ENCODE assay signal across 1 cellular context in genomic region chr6:26055670-26056582, GRCh38.
TF ChIP-seq lines count a peak whose summit lies in the region.

No MANE protein-coding gene starts in this region.

TF ChIP-seq in K562, 482 proteins besides CTCF, POLR2A, EP300 and RAD21 (continued from another document and continues in another):
- peak in 2 of 3 experiments; percentile 49 to 67; a peak in 2 of 6 replicates for TF ChIP-seq ZBTB11 (CRISPR knock-in tag; IDR thresholded peaks at IDR 0.05)
- peak; percentile 85 for TF ChIP-seq HDAC6 (IDR thresholded peaks at IDR 0.05; ENCODE audit: low read depth, low read length)
- TF ChIP-seq RBM15 (IDR thresholded peaks at IDR 0.05; ENCODE audit: insufficient read depth, low read length), result no peak
- peak; percentile 86; the same call in 1 of the 2 replicates for TF ChIP-seq RHOXF2B (CRISPR knock-in tag; conservative IDR thresholded peaks at IDR 0.05)
- TF ChIP-seq RBM14 (IDR thresholded peaks at IDR 0.05; ENCODE audit: borderline replicate concordance, insufficient read depth, low read depth, low read length), result peak; percentile 63; the same call in 1 of the 2 replicates
- peak; percentile 97 for TF ChIP-seq MTA3 (IDR thresholded peaks at IDR 0.05; ENCODE audit: borderline replicate concordance)
- TF ChIP-seq LEF1 (IDR thresholded peaks at IDR 0.05), result peak; percentile 68
- peak in 1 of 2 experiments; percentile 92; a peak in 2 of 4 replicates for TF ChIP-seq MLX (CRISPR knock-in tag; conservative IDR thresholded peaks at IDR 0.05)
- peak; percentile 73 for TF ChIP-seq THRB (CRISPR knock-in tag; conservative IDR thresholded peaks at IDR 0.05)
- TF ChIP-seq HMG20B (CRISPR knock-in tag; IDR thresholded peaks at IDR 0.05), result no peak
- TF ChIP-seq IFI16 (CRISPR knock-in tag; IDR thresholded peaks at IDR 0.05), result no peak
- peak in 1 of 2 experiments; percentile 26; a peak in 1 of 4 replicates for TF ChIP-seq MCM7 (IDR thresholded peaks at IDR 0.05)
- peak; percentile 78; the same call in 1 of the 2 replicates for TF ChIP-seq NR4A1 (CRISPR knock-in tag; IDR thresholded peaks at IDR 0.05)
- no peak; the same call in 1 of the 2 replicates for TF ChIP-seq NR4A1 (tag; IDR thresholded peaks at IDR 0.05)
- TF ChIP-seq XRCC5 (IDR thresholded peaks at IDR 0.05; ENCODE audit: low read depth, low read length), result peak; percentile 11
- 0 out of 2 replicates have a peak, but pooled peaks have one; percentile 35 for TF ChIP-seq ZNF707 (CRISPR knock-in tag; conservative IDR thresholded peaks at IDR 0.05)
- no peak for TF ChIP-seq ATF6 (CRISPR knock-in tag; IDR thresholded peaks at IDR 0.05)
- no peak for TF ChIP-seq CCNT2 (IDR thresholded peaks at IDR 0.05; ENCODE audit: borderline replicate concordance, extremely low read depth, insufficient read length, low read depth, low read length)
- TF ChIP-seq RBM17 (IDR thresholded peaks at IDR 0.05; ENCODE audit: borderline replicate concordance, low read depth, low read length), result no peak
- peak; percentile 49; the same call in 1 of the 2 replicates for TF ChIP-seq CHD2 (IDR thresholded peaks at IDR 0.05; ENCODE audit: low read depth, low read length)
- TF ChIP-seq CHD1 (IDR thresholded peaks at IDR 0.05; ENCODE audit: low read length), result peak; percentile 99
- TF ChIP-seq ZNF778 (CRISPR knock-in tag; IDR thresholded peaks at IDR 0.05), result no peak
- TF ChIP-seq YY1 (IDR thresholded peaks at IDR 0.05; ENCODE audit: borderline replicate concordance in 1 of 3, control insufficient read depth in 1 of 3, extremely low read depth in 1 of 3, insufficient read depth in 3 of 3, insufficient read length in 1 of 3, insufficient replicate concordance in 2 of 3, low read depth in 1 of 3, low read length in 2 of 3), result peak in 2 of 3 experiments; percentile 74 to 90
- peak; percentile 100 for TF ChIP-seq SMAD1 (IDR thresholded peaks at IDR 0.05; ENCODE audit: low read depth, low read length, partially characterized antibody)
- peak; percentile 99 for TF ChIP-seq FIP1L1 (IDR thresholded peaks at IDR 0.05; ENCODE audit: low read depth, low read length, poor library complexity, severe bottlenecking)
- TF ChIP-seq KDM5B (IDR thresholded peaks at IDR 0.05; ENCODE audit: insufficient replicate concordance, low read depth, low read length), result peak; percentile 93
- TF ChIP-seq TBL1XR1 (IDR thresholded peaks at IDR 0.05; ENCODE audit: low read length in 2 of 2), result peak in 1 of 2 experiments; percentile 35; a peak in 1 of 4 replicates
- peak; percentile 68 for TF ChIP-seq TAF7 (tag; IDR thresholded peaks at IDR 0.05)
- TF ChIP-seq ZNF165 (CRISPR knock-in tag; IDR thresholded peaks at IDR 0.05; ENCODE audit: borderline replicate concordance), result peak; percentile 70; the same call in 1 of the 2 replicates
- peak in 1 of 2 experiments; percentile 20; a peak in 1 of 4 replicates for TF ChIP-seq ETV6 (IDR thresholded peaks at IDR 0.05; ENCODE audit: borderline replicate concordance in 1 of 2, low read depth in 2 of 2, low read length in 1 of 2)
- peak; percentile 91 for TF ChIP-seq ETV6 (CRISPR knock-in tag; IDR thresholded peaks at IDR 0.05; ENCODE audit: borderline replicate concordance)
- TF ChIP-seq NFIC (IDR thresholded peaks at IDR 0.05), result peak; percentile 72
- no peak for TF ChIP-seq CCAR2 (IDR thresholded peaks at IDR 0.05; ENCODE audit: low read depth, low read length)
- no peak for TF ChIP-seq FOXA1 (IDR thresholded peaks at IDR 0.05; ENCODE audit: borderline replicate concordance)
- TF ChIP-seq HOXB6 (CRISPR knock-in tag; IDR thresholded peaks at IDR 0.05; ENCODE audit: borderline replicate concordance), result 0 out of 2 replicates have a peak, but pooled peaks have one; percentile 40
- TF ChIP-seq CBX1 (IDR thresholded peaks at IDR 0.05; ENCODE audit: low read depth), result peak; percentile 100
- TF ChIP-seq GTF2A2 (tag; IDR thresholded peaks at IDR 0.05), result peak; percentile 93
- TF ChIP-seq TRIM28 (IDR thresholded peaks at IDR 0.05), result no peak
- TF ChIP-seq MYNN (IDR thresholded peaks at IDR 0.05), result peak; percentile 76
- TF ChIP-seq MYNN (CRISPR knock-in tag; IDR thresholded peaks at IDR 0.05), result no peak
- no peak; the same call in none of the 2 replicates for TF ChIP-seq ZBTB17 (CRISPR knock-in tag; IDR thresholded peaks at IDR 0.05)
- TF ChIP-seq RBBP5 (IDR thresholded peaks at IDR 0.05; ENCODE audit: borderline replicate concordance, insufficient read depth, low read length, poor library complexity, severe bottlenecking), result peak; percentile 32
- peak; percentile 97 for TF ChIP-seq OTX1 (CRISPR knock-in tag; IDR thresholded peaks at IDR 0.05)
- TF ChIP-seq GATA2 (CRISPR knock-in tag; IDR thresholded peaks at IDR 0.05), result no peak
- peak; percentile 54 for TF ChIP-seq CREB1 (IDR thresholded peaks at IDR 0.05)
- peak; percentile 50 for TF ChIP-seq CREB1 (CRISPR knock-in tag; IDR thresholded peaks at IDR 0.05)
- peak; percentile 95 for TF ChIP-seq ZBTB49 (CRISPR knock-in tag; IDR thresholded peaks at IDR 0.05; ENCODE audit: borderline replicate concordance)
- peak; percentile 66 for TF ChIP-seq PHB (CRISPR knock-in tag; IDR thresholded peaks at IDR 0.05)
- peak; percentile 82; the same call in 1 of the 2 replicates for TF ChIP-seq DNMT1 (IDR thresholded peaks at IDR 0.05)
- TF ChIP-seq ZNF696 (CRISPR knock-in tag; conservative IDR thresholded peaks at IDR 0.05), result peak; percentile 48; the same call in 1 of the 2 replicates
- TF ChIP-seq MBD2 (IDR thresholded peaks at IDR 0.05; ENCODE audit: borderline replicate concordance, low read depth), result peak; percentile 98
- peak; percentile 75 to 85; a peak in 3 of 4 replicates for TF ChIP-seq MAZ (CRISPR knock-in tag; conservative IDR thresholded peaks at IDR 0.05 in 1 of 2, IDR thresholded peaks at IDR 0.05 in 1 of 2)
- peak; percentile 71; the same call in 1 of the 2 replicates for TF ChIP-seq MEF2A (IDR thresholded peaks at IDR 0.05; ENCODE audit: control insufficient read depth, low read depth, low read length)
- no peak for TF ChIP-seq NCOA4 (IDR thresholded peaks at IDR 0.05; ENCODE audit: partially characterized antibody)
- peak; percentile 97 for TF ChIP-seq LCOR (CRISPR knock-in tag; IDR thresholded peaks at IDR 0.05)
- TF ChIP-seq NCOR1 (IDR thresholded peaks at IDR 0.05), result peak; percentile 77
- TF ChIP-seq TOE1 (IDR thresholded peaks at IDR 0.05; ENCODE audit: borderline replicate concordance), result peak; percentile 78
- TF ChIP-seq TOE1 (CRISPR knock-in tag; IDR thresholded peaks at IDR 0.05; ENCODE audit: borderline replicate concordance, low read depth), result peak; percentile 65; the same call in 1 of the 2 replicates
- TF ChIP-seq RBM22 (IDR thresholded peaks at IDR 0.05; ENCODE audit: low read depth, low read length, poor library complexity, severe bottlenecking), result peak; percentile 91
- no peak for TF ChIP-seq ZNF280B (CRISPR knock-in tag; IDR thresholded peaks at IDR 0.05)
- TF ChIP-seq SMAD2 (IDR thresholded peaks at IDR 0.05; ENCODE audit: low read depth, low read length), result no peak
- TF ChIP-seq ELF2 (CRISPR knock-in tag; IDR thresholded peaks at IDR 0.05), result no peak
- no peak for TF ChIP-seq E2F8 (IDR thresholded peaks at IDR 0.05; ENCODE audit: low read depth, partially characterized antibody)
